ENCODE assay signal across 18 cellular contexts in genomic region chr9:79672236-79672635, GRCh38.
"Had no signal": no experiment of that assay in that cellular context is flagged by ENCODE, and none has a peak within 500 bp of the region (broad histone marks: within the 10 kb centered on the region; RNA-seq: fewer than 3 reads in every experiment).

No MANE protein-coding gene starts in this region.

- H3K9me3 Mint-ChIP-seq: activated naive CD8-positive, alpha-beta T cell treated with anti-CD3 and anti-CD28 coated beads for 36 hours; neural crest cell; stimulated activated naive CD8-positive, alpha-beta T cell treated with anti-CD3 and anti-CD28 coated beads, Interleukin-15, Interleukin-2, amounts not matched to agents 100 ng/mL and 50 ng/mL, for 24 hours had no signal

- H3K4me3 ChIP-seq: breast epithelium, mucosa of descending colon, right atrium auricular region, thyroid gland had no signal

- H3K27me3 Mint-ChIP-seq: activated naive CD8-positive, alpha-beta T cell treated with anti-CD3 and anti-CD28 coated beads for 36 hours; progenitor cell of endocrine pancreas; stimulated activated naive CD8-positive, alpha-beta T cell treated with anti-CD3 and anti-CD28 coated beads, Interleukin-15, Interleukin-2, amounts not matched to agents 100 ng/mL and 50 ng/mL, for 24 hours had no signal

- H3K27ac Mint-ChIP-seq: activated naive CD8-positive, alpha-beta T cell treated with anti-CD3 and anti-CD28 coated beads for 36 hours; progenitor cell of endocrine pancreas; stimulated activated naive CD8-positive, alpha-beta T cell treated with anti-CD3 and anti-CD28 coated beads, Interleukin-15, Interleukin-2, amounts not matched to agents 100 ng/mL and 50 ng/mL, for 24 hours had no signal

- H3K4me1 ChIP-seq: breast epithelium had no signal

- H3K27me3 ChIP-seq: breast epithelium, right atrium auricular region, thyroid gland had no signal

- H3K9me3 ChIP-seq: breast epithelium, mucosa of descending colon, right atrium auricular region, thyroid gland had no signal

- H3K27ac ChIP-seq: breast epithelium, right atrium auricular region, thyroid gland had no signal

- H3K36me3 ChIP-seq: breast epithelium, right atrium auricular region, thyroid gland had no signal

- DNase-seq: activated naive CD4-positive, alpha-beta T cell treated with Interleukin-2 at 50 U/mL for 16 hours; activated naive CD8-positive, alpha-beta T cell treated with anti-CD3 and anti-CD28 coated beads for 36 hours; activated T-cell treated with anti-CD3 and anti-CD28 coated beads, Interleukin-2, amount 50 U/mL, for 48 hours; cerebellar nuclear complex; cortex of kidney; erythroblast; foreskin melanocyte; left ventricle myocardium superior; mucosa of descending colon; stimulated activated CD4-positive, alpha-beta T cell treated with anti-CD3 and anti-CD28 coated beads, Interleukin-4, amount 100 ng/mL, for 24 hours; substantia nigra; thyroid gland had no signal

- ATAC-seq: left ventricle myocardium superior, SK-N-SH treated with all-trans-retinoic acid at 6 μM for 48 hours had no signal

- H3K4me3 Mint-ChIP-seq: activated naive CD8-positive, alpha-beta T cell treated with anti-CD3 and anti-CD28 coated beads for 36 hours; neural crest cell; stimulated activated naive CD8-positive, alpha-beta T cell treated with anti-CD3 and anti-CD28 coated beads, Interleukin-15, Interleukin-2, amounts not matched to agents 100 ng/mL and 50 ng/mL, for 24 hours had no signal
